ENCODE assay signal across 1 cellular context in genomic region chr20:17965042-17965697, GRCh38.
TF ChIP-seq lines count a peak whose summit lies in the region.

No MANE protein-coding gene starts in this region.

TF ChIP-seq in HepG2, 621 proteins besides CTCF, POLR2A, EP300 and RAD21 (continued from another document and continues in another):
- TF ChIP-seq ATF2 (CRISPR knock-in tag; IDR thresholded peaks at IDR 0.05) (peak; percentile 10; the same call in 1 of the 2 replicates), PAWR (CRISPR knock-in tag; IDR thresholded peaks at IDR 0.05; ENCODE audit: borderline replicate concordance) (0 out of 2 replicates have a peak, but pooled peaks have one; percentile 22), PATZ1 (CRISPR knock-in tag; IDR thresholded peaks at IDR 0.05) (peak; percentile 39; the same call in 1 of the 2 replicates), ZNF142 (CRISPR knock-in tag; IDR thresholded peaks at IDR 0.05) (no peak), FOXA1 (IDR thresholded peaks at IDR 0.05) (no peak), FOXA1 (CRISPR knock-in tag; IDR thresholded peaks at IDR 0.05) (peak; percentile 40; the same call in 1 of the 2 replicates), ZNF770 (CRISPR knock-in tag; IDR thresholded peaks at IDR 0.05) (peak; percentile 82), ZBTB8A (CRISPR knock-in tag; IDR thresholded peaks at IDR 0.05; ENCODE audit: borderline replicate concordance, low read depth) (peak; percentile 29; the same call in 1 of the 2 replicates), HES4 (CRISPR knock-in tag; IDR thresholded peaks at IDR 0.05; ENCODE audit: borderline replicate concordance) (no peak), TEAD3 (CRISPR knock-in tag; optimal IDR thresholded peaks at IDR 0.05; ENCODE audit: borderline replicate concordance) (peak; percentile 26), NFYC (CRISPR knock-in tag; IDR thresholded peaks at IDR 0.05) (0 out of 2 replicates have a peak, but pooled peaks have one; percentile 17), SALL1 (CRISPR knock-in tag; IDR thresholded peaks at IDR 0.05) (peak; percentile 8; the same call in 1 of the 2 replicates), MTERF4 (CRISPR knock-in tag; IDR thresholded peaks at IDR 0.05) (no peak), FOXJ3 (CRISPR knock-in tag; IDR thresholded peaks at IDR 0.05; ENCODE audit: borderline replicate concordance) (peak; percentile 45; the same call in 1 of the 2 replicates), SOX5 (CRISPR knock-in tag; IDR thresholded peaks at IDR 0.05; ENCODE audit: borderline replicate concordance) (peak; percentile 10; the same call in 1 of the 2 replicates), SMAD1 (CRISPR knock-in tag; IDR thresholded peaks at IDR 0.05; ENCODE audit: borderline replicate concordance, low read depth) (no peak), ZNF691 (CRISPR knock-in tag; IDR thresholded peaks at IDR 0.05; ENCODE audit: borderline replicate concordance, low read depth) (0 out of 2 replicates have a peak, but pooled peaks have one; percentile 46), KMT2A (CRISPR knock-in tag; IDR thresholded peaks at IDR 0.05) (peak; percentile 54), ZNF891 (CRISPR knock-in tag; IDR thresholded peaks at IDR 0.05) (no peak), GTF3A (CRISPR knock-in tag; conservative IDR thresholded peaks at IDR 0.05) (no peak), ZNF879 (CRISPR knock-in tag; IDR thresholded peaks at IDR 0.05) (no peak), RXRB (CRISPR knock-in tag; IDR thresholded peaks at IDR 0.05; ENCODE audit: borderline replicate concordance) (no peak), POLR2G (IDR thresholded peaks at IDR 0.05; ENCODE audit: low read depth, low read length) (peak; percentile 61), ZNF792 (CRISPR knock-in tag; IDR thresholded peaks at IDR 0.05) (peak; percentile 58; the same call in 1 of the 2 replicates), ZNF263 (CRISPR knock-in tag; IDR thresholded peaks at IDR 0.05) (peak; percentile 88), ISL2 (CRISPR knock-in tag; IDR thresholded peaks at IDR 0.05) (peak; percentile 46; the same call in 1 of the 2 replicates), KDM6A (CRISPR knock-in tag; IDR thresholded peaks at IDR 0.05; ENCODE audit: low read depth) (no peak), SMYD3 (CRISPR knock-in tag; IDR thresholded peaks at IDR 0.05) (0 out of 2 replicates have a peak, but pooled peaks have one; percentile 10), ZNF30 (CRISPR knock-in tag; IDR thresholded peaks at IDR 0.05) (0 out of 2 replicates have a peak, but pooled peaks have one; percentile 25)
- TF ChIP-seq, protein P1, sequence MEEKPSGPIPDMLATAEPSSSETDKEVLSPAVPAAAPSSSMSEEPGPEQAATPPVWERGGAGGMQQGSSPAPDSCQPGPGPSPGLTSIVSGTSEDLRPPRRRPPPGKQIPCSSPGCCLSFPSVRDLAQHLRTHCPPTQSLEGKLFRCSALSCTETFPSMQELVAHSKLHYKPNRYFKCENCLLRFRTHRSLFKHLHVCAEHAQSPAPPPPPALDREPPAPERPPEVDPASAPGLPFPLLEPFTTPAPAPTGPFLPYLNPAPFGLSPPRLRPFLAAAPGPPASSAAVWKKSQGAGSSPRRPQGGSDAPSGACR (CRISPR knock-in tag; IDR thresholded peaks at IDR 0.05), result 0 out of 2 replicates have a peak, but pooled peaks have one; percentile 18
- TF ChIP-seq, protein P2, sequence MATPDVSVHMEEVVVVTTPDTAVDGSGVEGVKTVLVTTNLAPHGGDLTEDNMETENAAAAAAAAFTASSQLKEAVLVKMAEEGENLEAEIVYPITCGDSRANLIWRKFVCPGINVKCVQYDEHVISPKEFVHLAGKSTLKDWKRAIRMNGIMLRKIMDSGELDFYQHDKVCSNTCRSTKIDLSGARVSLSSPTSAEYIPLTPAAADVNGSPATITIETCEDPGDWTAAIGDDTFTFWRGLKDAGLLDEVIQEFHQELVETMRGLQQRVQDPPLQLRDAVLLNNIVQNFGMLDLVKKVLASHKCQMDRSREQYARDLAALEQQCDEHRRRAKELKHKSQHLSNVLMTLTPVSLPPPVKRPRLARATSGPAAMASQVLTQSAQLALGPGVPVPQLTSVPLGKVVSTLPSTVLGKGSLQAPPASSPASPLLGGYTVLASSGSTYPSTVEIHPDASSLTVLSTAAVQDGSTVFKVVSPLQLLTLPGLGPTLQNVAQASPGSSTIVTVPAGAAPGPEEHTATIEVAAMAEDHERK (CRISPR knock-in tag; IDR thresholded peaks at IDR 0.05; ENCODE audit: low read depth), result no peak
- TF ChIP-seq, protein P3, sequence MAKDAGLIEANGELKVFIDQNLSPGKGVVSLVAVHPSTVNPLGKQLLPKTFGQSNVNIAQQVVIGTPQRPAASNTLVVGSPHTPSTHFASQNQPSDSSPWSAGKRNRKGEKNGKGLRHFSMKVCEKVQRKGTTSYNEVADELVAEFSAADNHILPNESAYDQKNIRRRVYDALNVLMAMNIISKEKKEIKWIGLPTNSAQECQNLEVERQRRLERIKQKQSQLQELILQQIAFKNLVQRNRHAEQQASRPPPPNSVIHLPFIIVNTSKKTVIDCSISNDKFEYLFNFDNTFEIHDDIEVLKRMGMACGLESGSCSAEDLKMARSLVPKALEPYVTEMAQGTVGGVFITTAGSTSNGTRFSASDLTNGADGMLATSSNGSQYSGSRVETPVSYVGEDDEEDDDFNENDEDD (CRISPR knock-in tag; IDR thresholded peaks at IDR 0.05; ENCODE audit: borderline replicate concordance), result no peak
